15 cellular contexts compared by ENCODE assay signal in genomic region chr3:125507128-125507527, GRCh38. TPM values are rescaled to one million over a fixed set of nuclear protein-coding genes. Genes with fewer than 3 reads are reported as not detected.
DNase-seq lines count a peak whose midpoint lies in the region; ATAC-seq and TF ChIP-seq lines count a peak whose summit lies in the region.
"Had no signal": no experiment of that assay in that cellular context is flagged by ENCODE, and none has a peak within 500 bp of the region (broad histone marks: within the 10 kb centered on the region; RNA-seq: fewer than 3 reads in every experiment).

No MANE protein-coding gene starts in this region.

- no peak for DNase-seq in activated naive CD4-positive, alpha-beta T cell treated with anti-CD3 and anti-CD28 coated beads, Interleukin-2, amount 50 U/mL, for 72 hours (ENCODE audit: low spot score in 2 of 2)
- DNase-seq in Karpas-422 (peak; percentile 49), chondrocyte (ENCODE audit: low spot score) (no peak)
- DNase-seq: C1 segment of cervical spinal cord; Calu3; CD4-positive, alpha-beta memory T cell; COR-L47; DMS53; DMS79 treated with DMSO at 0.1 percent for 48 hours; GF-D8; GOT3 had no signal

- H3K4me2 ChIP-seq in Karpas-422 (ENCODE audit: low read depth, low read length, poor library complexity, severe bottlenecking) = no peak overlapping the region

- no peaks in the 10 kb centered on the region for H3K9me2 ChIP-seq in Karpas-422 (replicated peaks; ENCODE audit: insufficient read depth, low read length)

- H3K27ac ChIP-seq in HEK293 (ENCODE audit: extremely low read depth, low read depth, low read length) (no peak overlapping the region), Karpas-422 (ENCODE audit: low read length) (no peak overlapping the region)

- no peak for TF ChIP-seq CTCF in HEK293 (tag by site-specific recombination; IDR thresholded peaks at IDR 0.05)
- TF ChIP-seq CTCF in chondrocyte (IDR thresholded peaks at IDR 0.05) = no peak

- peak overlapping the region; percentile 37 for H3K27ac Mint-ChIP-seq in activated naive CD4-positive, alpha-beta T cell treated with anti-CD3 and anti-CD28 coated beads, Interleukin-2, amount 50 U/mL, for 24 hours
- no peak overlapping the region for H3K27ac Mint-ChIP-seq in activated naive CD4-positive, alpha-beta T cell treated with anti-CD3 and anti-CD28 coated beads, Interleukin-2, amount 50 U/mL, for 72 hours
- peak overlapping the region; percentile 5 for H3K27ac Mint-ChIP-seq in chondrocyte (ENCODE audit: unreplicated experiment)

- no peaks in the 10 kb centered on the region for H3K27me3 ChIP-seq in Karpas-422 (ENCODE audit: low read length)

- no peaks in the 10 kb centered on the region for H3K9me3 Mint-ChIP-seq in activated naive CD4-positive, alpha-beta T cell treated with anti-CD3 and anti-CD28 coated beads, Interleukin-2, amount 50 U/mL, for 24 hours
- H3K9me3 Mint-ChIP-seq in activated naive CD4-positive, alpha-beta T cell treated with anti-CD3 and anti-CD28 coated beads, Interleukin-2, amount 50 U/mL, for 72 hours = peaks cover 6% of the 10 kb centered on the region in 2 donors
- peaks cover 4% of the 10 kb centered on the region for H3K9me3 Mint-ChIP-seq in chondrocyte (ENCODE audit: low read depth)

- POLR2A ChIA-PET in HEK293 (lab: Yijun Ruan, JAX) = no interaction called here

- H3K4me1 Mint-ChIP-seq in activated naive CD4-positive, alpha-beta T cell treated with anti-CD3 and anti-CD28 coated beads, Interleukin-2, amount 50 U/mL, for 24 hours = peaks cover 26% of the 10 kb centered on the region
- H3K4me1 Mint-ChIP-seq in chondrocyte (ENCODE audit: low read depth) = peaks cover 14% of the 10 kb centered on the region

- H3K4me1 ChIP-seq in HEK293 (ENCODE audit: control insufficient read depth, insufficient read depth, low read length) (0 out of 2 replicates have a peak, but pooled peaks cover 2% of the 10 kb centered on the region), Karpas-422 (ENCODE audit: low read length) (peaks cover 2% of the 10 kb centered on the region)
- H3K4me1 ChIP-seq: HAP-1 had no signal

- CTCF ChIA-PET in HEK293 (lab: Yijun Ruan, JAX) = no interaction called here

- no peak overlapping the region for H3K9ac ChIP-seq in Karpas-422 (ENCODE audit: low read length)

- peaks cover 37% of the 10 kb centered on the region for H3K36me3 Mint-ChIP-seq in activated naive CD4-positive, alpha-beta T cell treated with anti-CD3 and anti-CD28 coated beads, Interleukin-2, amount 50 U/mL, for 24 hours
- H3K36me3 Mint-ChIP-seq in activated naive CD4-positive, alpha-beta T cell treated with anti-CD3 and anti-CD28 coated beads, Interleukin-2, amount 50 U/mL, for 72 hours = peaks cover 24 to 55% of the 10 kb centered on the region in 2 donors
- peaks cover 16% of the 10 kb centered on the region for H3K36me3 Mint-ChIP-seq in chondrocyte (ENCODE audit: low read depth)

- H3K4me3 ChIP-seq in HEK293 (ENCODE audit: low read depth, low read length) (no peak overlapping the region), Karpas-422 (ENCODE audit: low read length) (no peak overlapping the region)
- H3K4me3 ChIP-seq: HAP-1 had no signal

- no peak overlapping the region for H2AFZ ChIP-seq in Karpas-422 (ENCODE audit: low read length)

- no peaks in the 10 kb centered on the region for H3K27me3 Mint-ChIP-seq in activated naive CD4-positive, alpha-beta T cell treated with anti-CD3 and anti-CD28 coated beads, Interleukin-2, amount 50 U/mL, for 24 hours
- H3K27me3 Mint-ChIP-seq in chondrocyte (ENCODE audit: low read depth) = no peaks in the 10 kb centered on the region
- H3K27me3 Mint-ChIP-seq: CD4-positive, alpha-beta memory T cell had no signal

- no peak for ATAC-seq in activated naive CD4-positive, alpha-beta T cell treated with anti-CD3 and anti-CD28 coated beads, Interleukin-2, amount 50 U/mL, for 72 hours
- no peak for ATAC-seq in HG03378 (IDR thresholded peaks at IDR 0.05; ENCODE audit: unreplicated experiment)

- no peak overlapping the region for H3K4me3 Mint-ChIP-seq in activated naive CD4-positive, alpha-beta T cell treated with anti-CD3 and anti-CD28 coated beads, Interleukin-2, amount 50 U/mL, for 24 hours
- no peak overlapping the region for H3K4me3 Mint-ChIP-seq in chondrocyte (ENCODE audit: unreplicated experiment)

- no peaks in the 10 kb centered on the region for H3K9me3 ChIP-seq in HEK293 (ENCODE audit: control insufficient read depth, insufficient read depth, low read depth, low read length)
- peaks cover 14% of the 10 kb centered on the region for H3K9me3 ChIP-seq in Karpas-422 (ENCODE audit: low read length)
- H3K9me3 ChIP-seq: HAP-1 had no signal

- H4K20me1 ChIP-seq in Karpas-422 (ENCODE audit: insufficient read depth, low read depth, low read length) = no peaks in the 10 kb centered on the region

- H3K36me3 ChIP-seq in HEK293 (ENCODE audit: control insufficient read depth in 2 of 2, insufficient read depth in 1 of 2, low read length in 2 of 2) (peaks cover 7 to 51% of the 10 kb centered on the region in 2 experiments; a peak in 2 of 3 replicates), Karpas-422 (ENCODE audit: insufficient read depth, low read length) (peaks cover 40% of the 10 kb centered on the region)

- H3K79me2 ChIP-seq in Karpas-422 (ENCODE audit: low read length) = peaks cover 75% of the 10 kb centered on the region

TF ChIP-seq in HEK293, 187 proteins besides CTCF, POLR2A, EP300 and RAD21:
- no peak for TF ChIP-seq ZSCAN30 (tag by site-specific recombination; IDR thresholded peaks at IDR 0.05)
- TF ChIP-seq SETDB1 (IDR thresholded peaks at IDR 0.05; ENCODE audit: insufficient read length, low read length) = peak; percentile 29
- no peak for TF ChIP-seq IKZF3 (tag by site-specific recombination; IDR thresholded peaks at IDR 0.05)
- no peak for TF ChIP-seq ZNF121 (tag by site-specific recombination; IDR thresholded peaks at IDR 0.05)

RNA-seq across cellular contexts. Expression of gene SNX4, which starts 12.9 kb away (rescaled TPM):
- 10 to 100 TPM; 26.2 to 32.2 TPM for total RNA-seq in activated naive CD4-positive, alpha-beta T cell treated with anti-CD3 and anti-CD28 coated beads, Interleukin-2, amount 50 U/mL, for 72 hours
- 45.8 and 47.0 TPM in 2 replicates for total RNA-seq in Karpas-422 (2014; rRNA removed; shearing (Covaris generic); ENCODE audit: low replicate concordance)
- 40.3 to 41.0 TPM (median 40.9 TPM) in 3 replicates for total RNA-seq in chondrocyte

Comparison
In these comparisons a context has a peak if more than half of its experiments do, and no peak if none do; other contexts are left out.
1. H3K27ac Mint-ChIP-seq: peak in activated naive CD4-positive, alpha-beta T cell treated with anti-CD3 and anti-CD28 coated beads, Interleukin-2, amount 50 U/mL, for 24 hours (single experiment) and chondrocyte (single experiment); none in activated naive CD4-positive, alpha-beta T cell treated with anti-CD3 and anti-CD28 coated beads, Interleukin-2, amount 50 U/mL, for 72 hours (0 of 2).